ENCODE assay signal across 8 cellular contexts in the genomic region with DNA sequence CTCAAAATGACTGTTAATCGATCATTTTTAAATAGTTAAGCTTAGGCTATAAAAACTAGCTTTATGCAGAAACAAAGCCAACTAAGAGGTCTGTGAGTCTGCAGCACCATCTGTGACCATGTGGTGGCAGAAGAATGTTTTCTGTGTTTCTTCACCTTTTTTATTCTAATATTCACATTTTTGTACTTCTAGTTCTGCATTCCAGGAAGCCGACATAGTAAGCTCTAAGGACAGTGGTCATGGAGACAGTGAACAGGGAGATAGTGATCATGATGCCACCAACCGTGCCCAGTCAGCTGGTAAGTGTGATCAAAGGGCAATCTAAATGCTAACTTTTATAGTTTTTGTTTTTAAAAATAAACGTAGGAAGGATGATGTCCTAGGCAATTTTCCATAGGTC. TPM values are rescaled to one million over a fixed set of nuclear protein-coding genes. Genes with fewer than 3 reads are reported as not detected.
A peak's percentile ranks its signal among the peaks of the same experiment; 100 is the strongest.
DNase-seq lines count a peak whose midpoint lies in the region; ATAC-seq and TF ChIP-seq lines count a peak whose summit lies in the region.

No MANE protein-coding gene starts in this region.

- peak; percentile 68 to 82 for TF ChIP-seq CTCF in brain (conservative IDR thresholded peaks at IDR 0.05)
- TF ChIP-seq CTCF in neural crest cell (conservative IDR thresholded peaks at IDR 0.05), result peak; percentile 77

- H3K27me3 Mint-ChIP-seq in brain, result peaks cover 30% of the 10 kb centered on the region
- H3K27me3 Mint-ChIP-seq in neural crest cell (ENCODE audit: low read depth), result peaks cover 36% of the 10 kb centered on the region

- H3K36me3 Mint-ChIP-seq in brain, result no peaks in the 10 kb centered on the region
- no peaks in the 10 kb centered on the region for H3K36me3 Mint-ChIP-seq in neural crest cell (ENCODE audit: low read depth)

- H3K4me1 Mint-ChIP-seq in brain (peaks cover 35% of the 10 kb centered on the region), neural crest cell (peaks cover 57% of the 10 kb centered on the region)

- DNase-seq in GM03348 (ENCODE audit: low spot score), result peak; percentile 49
- peak; percentile 45 for DNase-seq in LHCN-M2 (ENCODE audit: low read depth)
- DNase-seq in neural crest cell (ENCODE audit: low read depth, low spot score), result peak; percentile 7
- DNase-seq in SW 1271 (lab: John Stamatoyannopoulos, UW), result no peak
- no peak for DNase-seq in foreskin melanocyte

- H3K9me3 Mint-ChIP-seq in brain, result no peaks in the 10 kb centered on the region
- no peaks in the 10 kb centered on the region for H3K9me3 Mint-ChIP-seq in neural crest cell

- peak overlapping the region in 4 of 5 experiments; percentile 34 to 80 (median 36) for H3K27ac Mint-ChIP-seq in brain
- no peak overlapping the region for H3K27ac Mint-ChIP-seq in neural crest cell (ENCODE audit: unreplicated experiment)

- H3K4me3 Mint-ChIP-seq in brain, result peak overlapping the region; percentile 41 to 81 (median 77)
- H3K4me3 Mint-ChIP-seq in neural crest cell, result peak overlapping the region; percentile 11

- ATAC-seq in HG03196 (IDR thresholded peaks at IDR 0.05; ENCODE audit: unreplicated experiment) (no peak), GM21528 (IDR thresholded peaks at IDR 0.05; ENCODE audit: low FRiP score, unreplicated experiment) (no peak)

RNA-seq across cellular contexts. Expression of a gene that starts 5.6 kb away (rescaled TPM):
- total RNA-seq in LHCN-M2 (2014; rRNA removed) (1.0 and 1.3 TPM in 2 replicates), neural crest cell (3.7 and 3.8 TPM in 2 replicates)
- polyA plus RNA-seq in LHCN-M2 (2012), result 3.6 TPM
- polyA plus RNA-seq in brain (ENCODE audit: insufficient read depth, low read depth, low replicate concordance), result 9.5 TPM

Comparison
In these comparisons a context has a peak if more than half of its experiments do, and no peak if none do; other contexts are left out.
1. DNase-seq: peak in GM03348 (single experiment), LHCN-M2 (single experiment) and neural crest cell (single experiment); none in SW 1271 (0 of 2) and foreskin melanocyte (single experiment).